ENCODE assay signal across 17 cellular contexts in genomic region chr1:31637915-31638673, GRCh38. TPM values are rescaled to one million over a fixed set of nuclear protein-coding genes. Genes with fewer than 3 reads are reported as not detected.
DNase-seq lines count a peak whose midpoint lies in the region; ATAC-seq and TF ChIP-seq lines count a peak whose summit lies in the region.
"Had no signal": no experiment of that assay in that cellular context is flagged by ENCODE, and none has a peak within 500 bp of the region (broad histone marks: within the 10 kb centered on the region; RNA-seq: fewer than 3 reads in every experiment).

No MANE protein-coding gene starts in this region.

- H3K27ac Mint-ChIP-seq in immature natural killer cell, result peak overlapping the region in 4 of 6 donors; percentile 1 to 20 (median 4)
- H3K27ac Mint-ChIP-seq in stimulated activated memory B cell treated with anti-CD40 and anti-IgM and Interleukin-4, amounts not matched to agents 10 μg/mL and 1 μg/mL and 100 μg/mL, for 72 hours, result no peak overlapping the region
- H3K27ac Mint-ChIP-seq: activated CD4-positive, alpha-beta T cell treated with anti-CD3 and anti-CD28 coated beads, Interleukin-2, amount 10 ng/mL, durations not matched to agents 24 days and 14 days; activated T-helper 1 cell treated with anti-CD3 and anti-CD28 coated beads, Interleukin-12 subunit alpha, Interleukin-12 subunit beta, Interleukin-2, Interleukin-4 antibody, amounts not matched to agents 30 ng/mL and 10 ng/mL and 1 ng/mL, durations not matched to agents 14 hours and 24 hours and 36 hours; nephron progenitor cell had no signal

- no peaks in the 10 kb centered on the region; the same call in 1 of the 2 replicates for H4K20me1 ChIP-seq in OCI-LY3 (ENCODE audit: insufficient read depth, low read length)
- peaks cover 4% of the 10 kb centered on the region; the same call in 1 of the 2 replicates for H4K20me1 ChIP-seq in PC-3 (ENCODE audit: low read length)

- H3K9ac ChIP-seq in OCI-LY3 (ENCODE audit: low read length) (peak overlapping the region; percentile 40; the same call in 1 of the 2 replicates), PC-3 (ENCODE audit: low read length) (no peak overlapping the region)

- peak; percentile 47 for ATAC-seq in stimulated activated memory B cell treated with anti-CD40 and anti-IgM and Interleukin-4, amounts not matched to agents 10 μg/mL and 1 μg/mL and 100 μg/mL, for 72 hours
- ATAC-seq in PC-3, result no peak
- ATAC-seq: right cardiac atrium had no signal

- H2AFZ ChIP-seq in OCI-LY3 (ENCODE audit: low read depth, low read length), result no peak overlapping the region
- no peak overlapping the region for H2AFZ ChIP-seq in PC-3 (ENCODE audit: low read length)

- no peaks in the 10 kb centered on the region for H3K9me2 ChIP-seq in PC-3 (replicated peaks; ENCODE audit: low read length)

- H3K4me2 ChIP-seq in OCI-LY3 (ENCODE audit: low read length) (peak overlapping the region; percentile 69), PC-3 (ENCODE audit: low read length) (no peak overlapping the region)

- no peak overlapping the region for H3K4me3 Mint-ChIP-seq in immature natural killer cell
- H3K4me3 Mint-ChIP-seq in stimulated activated memory B cell treated with anti-CD40 and anti-IgM and Interleukin-4, amounts not matched to agents 10 μg/mL and 1 μg/mL and 100 μg/mL, for 72 hours, result peak overlapping the region; percentile 7
- H3K4me3 Mint-ChIP-seq: activated CD4-positive, alpha-beta T cell treated with anti-CD3 and anti-CD28 coated beads, Interleukin-2, amount 10 ng/mL, durations not matched to agents 24 days and 14 days; activated T-helper 1 cell treated with anti-CD3 and anti-CD28 coated beads, Interleukin-12 subunit alpha, Interleukin-12 subunit beta, Interleukin-2, Interleukin-4 antibody, amounts not matched to agents 30 ng/mL and 10 ng/mL and 1 ng/mL, durations not matched to agents 14 hours and 24 hours and 36 hours; nephron progenitor cell had no signal

- H3K4me1 ChIP-seq in OCI-LY3 (ENCODE audit: low read length), result peaks cover 36% of the 10 kb centered on the region
- H3K4me1 ChIP-seq in PC-3 (ENCODE audit: insufficient read depth, low read length), result no peaks in the 10 kb centered on the region; the same call in 1 of the 2 replicates

- DNase-seq in NCI-H1417 (lab: John Stamatoyannopoulos, UW) (peak in 2 of 3 experiments; percentile 11 to 58), NCI-H1417 treated with DMSO at 0.1 percent for 48 hours (lab: John Stamatoyannopoulos, UW) (no peak), immature natural killer cell (no peak), HuH-7 (ENCODE audit: low spot score) (no peak), PC-3 (no peak), foreskin melanocyte (no peak)
- DNase-seq: activated CD4-positive, alpha-beta T cell treated with anti-CD3 and anti-CD28 coated beads, Interleukin-2, amount 10 ng/mL, durations not matched to agents 24 days and 14 days; NCI-H510A treated with DMSO at 0.1 percent for 48 hours; nephron progenitor cell; RPMI8226; T-helper 2 cell had no signal

- H3F3A ChIP-seq in PC-3 (ENCODE audit: low read length, unreplicated experiment), result no peaks in the 10 kb centered on the region

- H3K36me3 ChIP-seq in OCI-LY3 (replicated peaks; ENCODE audit: low read depth, low read length), result no peaks in the 10 kb centered on the region
- 0 out of 2 replicates have a peak, but pooled peaks cover under 1% of the 10 kb centered on the region for H3K36me3 ChIP-seq in PC-3 (ENCODE audit: low read depth, low read length)

- peaks cover 0 to 2% (median 0%) of the 10 kb centered on the region in 3 donors for H3K27me3 Mint-ChIP-seq in immature natural killer cell (ENCODE audit: low read depth in 3 of 3)
- H3K27me3 Mint-ChIP-seq in stimulated activated memory B cell treated with anti-CD40 and anti-IgM and Interleukin-4, amounts not matched to agents 10 μg/mL and 1 μg/mL and 100 μg/mL, for 72 hours, result no peaks in the 10 kb centered on the region
- H3K27me3 Mint-ChIP-seq: activated CD4-positive, alpha-beta T cell treated with anti-CD3 and anti-CD28 coated beads, Interleukin-2, amount 10 ng/mL, durations not matched to agents 24 days and 14 days had no signal

- no TSS peak for BruUV-seq in PC-3 (replicated peaks; lab: Mats Ljungman, UMichigan)

- CTCF ChIA-PET in PC-3 (lab: Charles Lee), result interaction anchor here (0.6 kb wide), 1 partner anchor 107 kb away, joined by 6 read pairs; no protein-coding TSS in a partner anchor

- peaks cover 0 to 3% (median 2%) of the 10 kb centered on the region in 3 donors for H3K36me3 Mint-ChIP-seq in immature natural killer cell
- peaks cover 4% of the 10 kb centered on the region for H3K36me3 Mint-ChIP-seq in stimulated activated memory B cell treated with anti-CD40 and anti-IgM and Interleukin-4, amounts not matched to agents 10 μg/mL and 1 μg/mL and 100 μg/mL, for 72 hours

- no peaks in the 10 kb centered on the region for H3K27me3 ChIP-seq in OCI-LY3 (ENCODE audit: low read depth, low read length)
- H3K27me3 ChIP-seq in PC-3 (ENCODE audit: low read length), result no peaks in the 10 kb centered on the region

- intact Hi-C loops in PC-3 (cut with micrococcal nuclease), result no loop called here

- H3K9me3 ChIP-seq in OCI-LY3 (ENCODE audit: insufficient read depth, low read length) (no peaks in the 10 kb centered on the region), PC-3 (ENCODE audit: low read length) (no peaks in the 10 kb centered on the region)

- H3K4me1 Mint-ChIP-seq in immature natural killer cell, result peaks cover 11 to 28% of the 10 kb centered on the region in 2 donors
- no peaks in the 10 kb centered on the region for H3K4me1 Mint-ChIP-seq in stimulated activated memory B cell treated with anti-CD40 and anti-IgM and Interleukin-4, amounts not matched to agents 10 μg/mL and 1 μg/mL and 100 μg/mL, for 72 hours

- POLR2A ChIA-PET in PC-3 (lab: Charles Lee; ENCODE audit: unreplicated experiment), result no interaction called here

- H3K27ac ChIP-seq in OCI-LY3 (ENCODE audit: low read length) (peak overlapping the region; percentile 65), PC-3 (ENCODE audit: low read length) (no peak overlapping the region)

- peaks cover 64% of the 10 kb centered on the region for H3K79me2 ChIP-seq in OCI-LY3 (ENCODE audit: low read length)
- peaks cover 80% of the 10 kb centered on the region for H3K79me2 ChIP-seq in PC-3 (ENCODE audit: low read length)

- no peaks in the 10 kb centered on the region for H3K9me3 Mint-ChIP-seq in immature natural killer cell
- H3K9me3 Mint-ChIP-seq in stimulated activated memory B cell treated with anti-CD40 and anti-IgM and Interleukin-4, amounts not matched to agents 10 μg/mL and 1 μg/mL and 100 μg/mL, for 72 hours, result no peaks in the 10 kb centered on the region
- H3K9me3 Mint-ChIP-seq: activated CD4-positive, alpha-beta T cell treated with anti-CD3 and anti-CD28 coated beads, Interleukin-2, amount 10 ng/mL, durations not matched to agents 24 days and 14 days; activated T-helper 1 cell treated with anti-CD3 and anti-CD28 coated beads, Interleukin-12 subunit alpha, Interleukin-12 subunit beta, Interleukin-2, Interleukin-4 antibody, amounts not matched to agents 30 ng/mL and 10 ng/mL and 1 ng/mL, durations not matched to agents 14 hours and 24 hours and 36 hours; nephron progenitor cell had no signal

- no peak for TF ChIP-seq CTCF in OCI-LY3 (IDR thresholded peaks at IDR 0.05; ENCODE audit: low read depth, low read length)
- no peak for TF ChIP-seq CTCF in PC-3 (conservative IDR thresholded peaks at IDR 0.05; ENCODE audit: low read depth, low read length)

- H3K4me3 ChIP-seq in OCI-LY3 (ENCODE audit: low read length) (peak overlapping the region; percentile 26), PC-3 (ENCODE audit: low read length) (no peak overlapping the region)

RNA-seq across cellular contexts. Expression of gene PEF1, which starts 6.6 kb away (rescaled TPM):
- 100 to 1,000 TPM; 108 to 224 (median 119) TPM for polyA plus RNA-seq in immature natural killer cell
- 88.4 and 91.6 TPM in 2 replicates for total RNA-seq in PC-3 (2014; rRNA removed)

RNA-seq across cellular contexts. Expression of gene HCRTR1, which starts 20.6 kb away (rescaled TPM):
- polyA plus RNA-seq in immature natural killer cell, result not detected
- total RNA-seq in PC-3 (2014; rRNA removed), result not detected in 2 replicates
- total RNA-seq: A172; activated CD4-positive, alpha-beta T cell treated with anti-CD3 and anti-CD28 coated beads, Interleukin-2, amount 10 ng/mL, durations not matched to agents 24 days and 14 days; activated T-helper 1 cell treated with anti-CD3 and anti-CD28 coated beads, Interleukin-12 subunit alpha, Interleukin-12 subunit beta, Interleukin-2, Interleukin-4 antibody, amounts not matched to agents 30 ng/mL and 10 ng/mL and 1 ng/mL, durations not matched to agents 14 hours and 24 hours and 36 hours; kidney epithelial cell had no signal

Comparison
In these comparisons a context has a peak if more than half of its experiments do, and no peak if none do; other contexts are left out.
1. DNase-seq: peak in NCI-H1417 (2 of 3); none in NCI-H1417 treated with DMSO at 0.1 percent for 48 hours (single experiment), immature natural killer cell (0 of 3), HuH-7 (single experiment), PC-3 (single experiment) and foreskin melanocyte (single experiment).